In the genomic region with DNA sequence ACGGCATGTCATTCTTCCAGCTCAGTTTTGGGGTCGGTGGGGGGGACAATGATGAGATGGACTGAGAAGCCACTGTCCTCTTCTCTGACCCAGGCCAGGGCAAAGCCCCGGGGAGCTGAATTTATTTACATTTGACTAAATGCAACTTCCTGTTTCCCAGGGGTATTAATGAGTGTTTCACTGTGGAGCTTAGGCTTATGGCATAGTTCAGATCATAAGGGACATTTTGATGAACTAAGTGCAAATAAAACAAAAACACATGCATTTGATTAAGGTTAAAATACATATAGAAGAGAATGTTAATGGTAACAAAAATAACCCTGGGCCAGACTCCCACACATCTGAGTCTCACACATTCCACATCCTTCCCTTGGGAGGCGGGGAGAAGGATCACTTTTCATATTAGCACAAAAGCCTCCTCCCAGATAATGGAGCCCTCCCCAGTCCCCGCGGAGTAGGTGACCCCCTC, we compare ENCODE assay signal across 8 cellular contexts.
DNase-seq lines count a peak whose midpoint lies in the region; TF ChIP-seq lines count a peak whose summit lies in the region.

No MANE protein-coding gene starts in this region.

- no peaks in the 10 kb centered on the region for H3K9me3 ChIP-seq in effector memory CD4-positive, alpha-beta T cell (ENCODE audit: control insufficient read depth, low read length)
- no peaks in the 10 kb centered on the region for H3K9me3 ChIP-seq in parathyroid adenoma (ENCODE audit: control insufficient read depth, low read length)

- peak overlapping the region; percentile 54 for H3K4me3 ChIP-seq in GM12864 (ENCODE audit: low read depth, low read length)
- peak overlapping the region; percentile 56 for H3K4me3 ChIP-seq in effector memory CD4-positive, alpha-beta T cell (ENCODE audit: insufficient read depth, low read depth, low read length, poor library complexity, severe bottlenecking)
- H3K4me3 ChIP-seq in parathyroid adenoma (ENCODE audit: low read depth, low read length), result no peak overlapping the region

- H3K9ac ChIP-seq in parathyroid adenoma, result no peak overlapping the region

- H3K27me3 ChIP-seq in effector memory CD4-positive, alpha-beta T cell (replicated peaks; ENCODE audit: control insufficient read depth, insufficient read depth, low read length, poor library complexity, severe bottlenecking), result no peaks in the 10 kb centered on the region
- H3K27me3 ChIP-seq in parathyroid adenoma (ENCODE audit: control insufficient read depth, insufficient read depth, low read length), result no peaks in the 10 kb centered on the region

- H3K36me3 ChIP-seq in effector memory CD4-positive, alpha-beta T cell (ENCODE audit: control insufficient read depth, insufficient read depth, low read length), result no peaks in the 10 kb centered on the region
- H3K36me3 ChIP-seq in parathyroid adenoma (ENCODE audit: control insufficient read depth, insufficient read depth, low read length), result no peaks in the 10 kb centered on the region

- no peak for TF ChIP-seq CTCF in GM12864 (IDR thresholded peaks at IDR 0.05; ENCODE audit: low read depth, low read length, missing control alignments)
- no peak for TF ChIP-seq CTCF in parathyroid adenoma (IDR thresholded peaks at IDR 0.05)

- H3K27ac ChIP-seq in effector memory CD4-positive, alpha-beta T cell (ENCODE audit: insufficient read depth, low read length, poor library complexity, severe bottlenecking), result peak overlapping the region; percentile 34
- no peak overlapping the region for H3K27ac ChIP-seq in parathyroid adenoma

- H3K4me1 ChIP-seq in effector memory CD4-positive, alpha-beta T cell (ENCODE audit: control insufficient read depth, insufficient read depth, low read length, poor library complexity, severe bottlenecking), result peaks cover 13% of the 10 kb centered on the region
- H3K4me1 ChIP-seq in parathyroid adenoma, result no peaks in the 10 kb centered on the region

- H3K4me2 ChIP-seq in parathyroid adenoma (ENCODE audit: low read length), result peak overlapping the region; percentile 33

- H3K79me2 ChIP-seq in parathyroid adenoma, result no peaks in the 10 kb centered on the region

- DNase-seq in GM12864 (ENCODE audit: low read depth) (no peak), NCI-H1048 (lab: John Stamatoyannopoulos, UW) (peak; percentile 70), NCI-H187 (lab: John Stamatoyannopoulos, UW) (no peak), NCI-H1436 treated with DMSO at 0.1 percent for 48 hours (lab: John Stamatoyannopoulos, UW) (no peak), MV-4-11 (lab: John Stamatoyannopoulos, UW) (no peak)
- no peak for DNase-seq in effector memory CD4-positive, alpha-beta T cell
- DNase-seq in activated CD4-positive, alpha-beta T cell treated with anti-CD3 and anti-CD28 coated beads, Interleukin-2, amount 50 U/mL, for 4 hours, result no peak

- H2AFZ ChIP-seq in parathyroid adenoma, result no peak overlapping the region
